Comparison of ENCODE assay signal across 29 cellular contexts in the genomic region with DNA sequence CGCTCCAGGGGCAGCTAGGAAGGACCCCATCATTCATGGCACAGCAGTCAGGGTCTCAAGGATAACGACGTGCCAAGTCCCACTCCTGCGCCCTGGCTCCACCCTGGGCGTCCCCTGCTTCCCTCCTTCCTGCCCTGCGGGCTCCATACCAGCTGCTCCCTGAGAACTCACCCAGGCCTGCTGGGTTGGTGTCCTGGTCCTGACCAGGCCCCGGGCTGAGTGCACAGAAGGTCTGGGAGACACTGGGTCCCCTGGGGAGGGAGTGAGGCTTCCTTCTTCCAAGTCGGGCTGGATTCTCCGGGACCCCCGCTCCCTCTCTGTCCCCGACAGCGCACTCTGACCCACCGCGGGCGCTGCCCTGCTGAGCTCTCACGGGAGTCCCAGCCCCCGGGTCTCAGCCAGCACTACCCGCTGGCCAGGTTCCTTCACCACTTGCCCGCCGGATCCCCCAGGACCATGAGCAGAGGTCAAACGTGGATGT.
DNase-seq lines count a peak whose midpoint lies in the region; ATAC-seq, FAIRE-seq and TF ChIP-seq lines count a peak whose summit lies in the region.
"Had no signal": no experiment of that assay in that cellular context is flagged by ENCODE, and none has a peak within 500 bp of the region (broad histone marks: within the 10 kb centered on the region; RNA-seq: fewer than 3 reads in every experiment).

No MANE protein-coding gene starts in this region.

- no peaks in the 10 kb centered on the region for H3K36me3 ChIP-seq in Panc1 (ENCODE audit: control insufficient read depth, insufficient read depth, low read length)
- H3K36me3 ChIP-seq in kidney (ENCODE audit: control insufficient read depth in 1 of 2, insufficient read depth in 2 of 2, low read length in 2 of 2) = no peaks in the 10 kb centered on the region

- no TSS peak for BruUV-seq in Panc1 (replicated peaks; lab: Mats Ljungman, UMichigan)

- H3K4me3 ChIP-seq in Panc1 (ENCODE audit: low read depth in 2 of 2, low read length in 2 of 2) = no peak overlapping the region
- H3K4me3 ChIP-seq in kidney (ENCODE audit: low read length in 2 of 2) = no peak overlapping the region
- H3K4me3 ChIP-seq: GM12878 had no signal

- in situ Hi-C loops in Panc1 (cut with HindIII; ENCODE audit: low pct_unique_long_range_greater_than_20kb, low sequenced_read_pairs) = no loop called here

- H3K9me3 ChIP-seq in Panc1 (ENCODE audit: control insufficient read depth, insufficient read depth, low read depth, low read length) (no peaks in the 10 kb centered on the region), kidney (ENCODE audit: control insufficient read depth in 1 of 2, low read length in 2 of 2) (no peaks in the 10 kb centered on the region)
- H3K9me3 ChIP-seq: Caco-2 had no signal

- ATAC-seq in Panc1 (no peak), GM18907 (IDR thresholded peaks at IDR 0.05; ENCODE audit: unreplicated experiment) (no peak), GM21723 (IDR thresholded peaks at IDR 0.05; ENCODE audit: unreplicated experiment) (no peak)
- ATAC-seq: CD8-positive, alpha-beta T cell; GM12878; PC-3 had no signal

- POLR2A ChIA-PET in Panc1 (lab: Charles Lee) = no interaction called here

- no peak overlapping the region for H3K9ac ChIP-seq in kidney (ENCODE audit: low read length in 2 of 2)

- FAIRE-seq in kidney (lab: Jason Lieb, UNC) (no peak), GM19239 (lab: Jason Lieb, UNC) (no peak)
- FAIRE-seq: GM12878, H54 had no signal

- CTCF ChIA-PET in Panc1 (lab: Charles Lee) = no interaction called here

- DNase-seq in activated effector memory CD4-positive, alpha-beta T cell treated with anti-CD3 and anti-CD28 coated beads, Interleukin-2, amount 50 U/mL, for 16 hours = peak; percentile 30
- DNase-seq in activated effector memory CD4-positive, alpha-beta T cell treated with Interleukin-2 at 50 U/mL for 16 hours = no peak
- DNase-seq in Panc1 (ENCODE audit: low read depth, low spot score) = no peak
- peak; percentile 69 for DNase-seq in kidney
- DNase-seq in posterior vena cava (ENCODE audit: low spot score) = peak; percentile 58
- no peak for DNase-seq in GM19239 (ENCODE audit: insufficient read length, low spot score)
- DNase-seq: Caco-2; CD8-positive, alpha-beta T cell; DMS 273 treated with DMSO at 0.1 percent for 48 hours; DMS79; EL; GDM1; NCI-H1048; NCI-H1417; NCI-H1694; NCI-H2029 treated with DMSO at 0.1 percent for 48 hours; NCI-H446 treated with DMSO at 0.1 percent for 48 hours; NCI-H526; NCI-H82; NK-92 treated with Interleukin-12 subunit alpha and Interleukin-12 subunit beta, amount 100 ng/mL, for 24 hours; PC-3; RPMI8226; SIG-M5 had no signal

- H3K27me3 ChIP-seq in Panc1 (ENCODE audit: control insufficient read depth, insufficient read depth, low read length) = no peaks in the 10 kb centered on the region

- H3K4me1 ChIP-seq in Panc1 (ENCODE audit: control insufficient read depth, insufficient read depth, low read length) (peaks cover 11% of the 10 kb centered on the region), kidney (ENCODE audit: control insufficient read depth in 1 of 2, insufficient read depth in 1 of 2, low read depth in 1 of 2, low read length in 2 of 2) (peaks cover 0 to 2% of the 10 kb centered on the region in 2 donors)

- H3K27ac ChIP-seq in Panc1 (ENCODE audit: low read length) (peak overlapping the region; percentile 17; the same call in 1 of the 2 replicates), kidney (ENCODE audit: low read depth in 2 of 2, low read length in 2 of 2) (no peak overlapping the region)
- H3K27ac ChIP-seq: 22Rv1, C4-2B had no signal

- intact Hi-C loops in Panc1 (cut with micrococcal nuclease; ENCODE audit: unreplicated experiment) (no loop called here), kidney (cut with DNase I) (no loop called here), posterior vena cava (cut with DNase I) (no loop called here)

- TF ChIP-seq CTCF in Panc1 (IDR thresholded peaks at IDR 0.05) (no peak), kidney (IDR thresholded peaks at IDR 0.05; ENCODE audit: borderline replicate concordance, extremely low read depth, insufficient read depth) (no peak)

Comparison
In these comparisons a context has a peak if more than half of its experiments do, and no peak if none do; other contexts are left out.
1. DNase-seq: peak in activated effector memory CD4-positive, alpha-beta T cell treated with anti-CD3 and anti-CD28 coated beads, Interleukin-2, amount 50 U/mL, for 16 hours (single experiment), kidney (single experiment) and posterior vena cava (single experiment); none in activated effector memory CD4-positive, alpha-beta T cell treated with Interleukin-2 at 50 U/mL for 16 hours (single experiment), Panc1 (single experiment) and GM19239 (single experiment).